ENCODE assay signal across 18 cellular contexts in the genomic region with DNA sequence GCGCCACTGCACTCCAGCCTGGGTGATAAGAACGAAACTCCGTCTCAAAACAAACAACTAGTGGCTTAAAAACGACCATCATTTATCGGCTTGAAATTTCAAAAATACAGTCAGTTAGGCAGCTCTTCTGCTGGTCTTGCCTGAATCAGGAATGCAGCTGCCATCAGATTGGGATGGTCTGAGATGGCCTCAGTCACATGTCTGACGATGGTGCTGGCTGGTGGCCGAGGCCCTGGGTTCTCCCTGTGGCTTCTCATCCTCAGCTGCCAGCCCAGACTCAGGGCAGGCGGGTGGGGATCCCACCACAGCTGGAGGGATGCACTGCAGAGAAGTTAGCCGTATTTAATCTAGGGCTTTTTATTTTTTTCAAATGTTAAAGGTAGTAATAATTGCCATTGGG.
"Had no signal": no experiment of that assay in that cellular context is flagged by ENCODE, and none has a peak within 500 bp of the region (broad histone marks: within the 10 kb centered on the region; RNA-seq: fewer than 3 reads in every experiment).

No MANE protein-coding gene starts in this region.

- H3K9me3 ChIP-seq: body of pancreas, heart right ventricle, pancreas had no signal

- H3K36me3 ChIP-seq: pancreas had no signal

- H3K27me3 ChIP-seq: body of pancreas, heart right ventricle, pancreas had no signal

- H3K4me3 ChIP-seq: body of pancreas, heart right ventricle, lung, pancreas had no signal

- ATAC-seq: activated CD8-positive, alpha-beta T cell treated with anti-CD3 and anti-CD28 coated beads for 36 hours; body of pancreas; heart right ventricle; pancreas; stimulated activated naive B cell treated with anti-CD40 and anti-IgM and Interleukin-4, amounts not matched to agents 10 μg/mL and 1 μg/mL and 100 μg/mL, for 72 hours had no signal

- DNase-seq: activated B cell treated with CpG ODN at 0.5 μM for 24 hours; activated CD4-positive, alpha-beta T cell treated with anti-CD3 and anti-CD28 coated beads for 48 hours; activated CD8-positive, alpha-beta T cell treated with anti-CD3 and anti-CD28 coated beads for 36 hours; activated effector memory CD4-positive, alpha-beta T cell treated with anti-CD3 and anti-CD28 coated beads, Interleukin-2, amount 50 U/mL, for 16 hours; activated T-cell treated with anti-CD3 and anti-CD28 coated beads, Interleukin-2, amount 50 U/mL, for 48 hours; amniotic stem cell; body of pancreas; foreskin melanocyte; heart right ventricle; midbrain; naive B cell; stimulated activated CD4-positive, alpha-beta T cell treated with anti-CD3 and anti-CD28 coated beads, Interleukin-15, amount 100 ng/mL, for 24 hours; stimulated activated CD4-positive, alpha-beta T cell treated with anti-CD3 and anti-CD28 coated beads, Interleukin-4, amount 100 ng/mL, for 1 hour; stimulated activated naive B cell treated with anti-CD40 and anti-IgM and Interleukin-4, amounts not matched to agents 10 μg/mL and 1 μg/mL and 100 μg/mL, for 72 hours; substantia nigra; T-helper 2 cell had no signal

- H3K27ac ChIP-seq: body of pancreas, pancreas had no signal
